Comparison of ENCODE assay signal across 8 cellular contexts in the genomic region with DNA sequence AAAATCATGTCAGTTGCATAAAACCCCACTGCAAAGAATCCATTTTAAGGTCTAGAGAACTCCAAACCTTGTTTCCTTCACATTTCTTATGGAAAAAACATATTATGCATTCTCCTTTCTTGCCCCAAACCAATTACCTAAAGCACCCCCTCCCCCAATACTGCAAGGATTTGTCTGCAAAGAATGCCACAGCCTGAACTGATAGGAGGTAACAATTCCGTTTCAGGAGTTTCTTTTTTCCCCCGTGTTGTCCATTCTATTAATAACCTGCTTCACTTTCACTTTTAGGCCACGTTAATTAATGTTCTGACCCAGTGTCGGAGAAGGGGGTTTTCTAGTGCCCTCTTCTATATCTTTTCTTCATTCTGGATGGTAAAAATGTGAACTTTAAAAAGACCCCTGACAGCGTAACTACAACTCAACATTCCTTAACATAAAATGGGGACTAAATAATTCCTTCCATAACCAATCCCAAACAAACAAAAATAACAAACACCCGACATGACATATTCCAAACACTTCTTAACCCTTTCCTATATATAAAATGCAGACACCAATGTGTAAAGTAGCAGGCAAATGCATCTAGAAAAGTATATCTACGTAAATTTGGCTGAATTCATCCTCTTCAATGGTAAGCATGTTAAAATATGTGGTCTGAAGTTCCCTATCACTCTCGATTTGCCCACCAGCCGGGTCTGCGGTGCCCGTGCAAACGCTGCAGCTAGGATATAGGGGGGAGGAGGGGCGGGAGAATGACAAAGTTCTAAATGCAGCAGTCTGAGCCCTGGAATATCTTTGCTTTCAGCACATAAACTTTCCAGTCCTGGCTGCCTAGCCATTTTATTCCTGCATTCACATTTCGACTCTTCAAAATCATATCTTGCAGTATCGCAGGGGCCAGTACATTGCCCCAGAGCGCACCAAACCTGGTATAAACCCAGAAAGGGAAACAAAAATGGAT. TPM values are rescaled to one million over a fixed set of nuclear protein-coding genes. Genes with fewer than 3 reads are reported as not detected.
DNase-seq lines count a peak whose midpoint lies in the region; ATAC-seq and TF ChIP-seq lines count a peak whose summit lies in the region.

No MANE protein-coding gene starts in this region.

- intact Hi-C loops in spleen (cut with DNase I; ENCODE audit: low total_unique reads) = no loop called here

- no peak overlapping the region for H4K91ac ChIP-seq in trophoblast cell (ENCODE audit: low read depth, low read length)

- H3K4ac ChIP-seq in trophoblast cell (ENCODE audit: low read depth, low read length) = no peak overlapping the region

- no peaks in the 10 kb centered on the region for H3K79me2 ChIP-seq in trophoblast cell (ENCODE audit: control insufficient read depth, insufficient read depth, low read length, poor library complexity)

- no peak for TF ChIP-seq CTCF in fibroblast of mammary gland (conservative IDR thresholded peaks at IDR 0.05; ENCODE audit: control insufficient read depth, insufficient read depth, low read depth, low read length)
- TF ChIP-seq CTCF in spleen (IDR thresholded peaks at IDR 0.05 in 8 of 11, conservative IDR thresholded peaks at IDR 0.05 in 3 of 11) = no peak

- no peak overlapping the region for H3K18ac ChIP-seq in trophoblast cell (ENCODE audit: low read length)

- no peak overlapping the region for H3K9ac ChIP-seq in trophoblast cell (ENCODE audit: low read length)

- no peak overlapping the region for H4K12ac ChIP-seq in trophoblast cell (ENCODE audit: low read depth, low read length)

- H2BK120ac ChIP-seq in trophoblast cell (ENCODE audit: insufficient read depth, low read length, poor library complexity) = no peak overlapping the region

- no peak for TF ChIP-seq POLR2A in spleen (IDR thresholded peaks at IDR 0.05)

- no peak overlapping the region for H3K23ac ChIP-seq in trophoblast cell (ENCODE audit: low read length)

- H3K4me1 ChIP-seq in spleen = peaks cover 23 to 94% (median 76%) of the 10 kb centered on the region in 6 donors
- peaks cover 17 to 23% of the 10 kb centered on the region in 2 experiments for H3K4me1 ChIP-seq in trophoblast cell (ENCODE audit: control insufficient read depth in 1 of 2, insufficient read depth in 2 of 2, low read length in 2 of 2)

- peak overlapping the region; percentile 68 for H3K4me3 ChIP-seq in fibroblast of mammary gland (ENCODE audit: control insufficient read depth, low read depth, low read length)
- H3K4me3 ChIP-seq in spleen = peak overlapping the region; percentile 2 to 70 (median 45)
- H3K4me3 ChIP-seq in trophoblast cell (ENCODE audit: low read depth, low read length) = no peak overlapping the region

- H2BK12ac ChIP-seq in trophoblast cell (ENCODE audit: low read length) = no peak overlapping the region

- no peak overlapping the region for H3K14ac ChIP-seq in trophoblast cell (ENCODE audit: low read length)

- peaks cover 29 to 100% (median 95%) of the 10 kb centered on the region in 7 donors for H3K27me3 ChIP-seq in spleen (replicated peaks in 1 of 7)
- H3K27me3 ChIP-seq in trophoblast cell (ENCODE audit: insufficient read depth, low read length) = peaks cover 71% of the 10 kb centered on the region

- H2AK5ac ChIP-seq in trophoblast cell (ENCODE audit: low read length) = no peak overlapping the region

- peak overlapping the region in 6 of 8 donors; percentile 70 to 90 (median 79) for H3K27ac ChIP-seq in spleen
- H3K27ac ChIP-seq in trophoblast cell (ENCODE audit: low read depth, low read length) = no peak overlapping the region

- H4K8ac ChIP-seq in trophoblast cell (ENCODE audit: low read depth, low read length) = no peak overlapping the region

- WGBS in spleen, 5 donors = 6 to 10% (median 8%) methylated on average over 16 of the region's 16 CpGs
- WGBS in trophoblast cell (ENCODE audit: extremely low coverage, insufficient coverage, insufficient read length) = 100% methylated on average over 1 of the region's 16 CpGs

- H3K9me3 ChIP-seq in spleen (peaks cover 0 to 41% (median 0%) of the 10 kb centered on the region in 8 donors), trophoblast cell (ENCODE audit: insufficient read depth, low read depth, low read length) (peaks cover 6% of the 10 kb centered on the region)

- no peak for ATAC-seq in GM18517 (IDR thresholded peaks at IDR 0.05; ENCODE audit: unreplicated experiment)

- no peaks in the 10 kb centered on the region for H3K79me1 ChIP-seq in trophoblast cell (ENCODE audit: low read length)

- no peak overlapping the region for H2AFZ ChIP-seq in trophoblast cell (ENCODE audit: insufficient read depth, low read length, poor library complexity)

- DNase-seq in NCI-H1092 treated with DMSO at 0.1 percent for 48 hours (lab: John Stamatoyannopoulos, UW) (peak; percentile 11), NCI-H1092 (lab: John Stamatoyannopoulos, UW) (no peak), OCI-M1 (lab: John Stamatoyannopoulos, UW) (peak; percentile 19), fibroblast of mammary gland (ENCODE audit: low read depth) (peak; percentile 6), spleen (no peak), trophoblast cell (no peak), GDM1 (lab: John Stamatoyannopoulos, UW) (no peak)

- H3K36me3 ChIP-seq in spleen = peaks cover 0 to 6% (median 0%) of the 10 kb centered on the region in 6 donors
- no peaks in the 10 kb centered on the region for H3K36me3 ChIP-seq in trophoblast cell (ENCODE audit: control insufficient read depth in 1 of 2, insufficient read depth in 2 of 2, low read length in 2 of 2)

- H3K4me2 ChIP-seq in trophoblast cell (ENCODE audit: low read length) = no peak overlapping the region

- no peak overlapping the region for H2BK5ac ChIP-seq in trophoblast cell (ENCODE audit: low read depth, low read length, poor library complexity)

RNA-seq across cellular contexts. Expression of a gene that starts 1.0 kb away (rescaled TPM):
- 10 to 100 TPM; 15.4 to 28.5 (median 21.2) TPM for total RNA-seq in spleen
- 10 to 100 TPM in 1 of 3 donors, 1 to 10 TPM in 2; 6.9 to 16.2 (median 8.7) TPM for polyA plus RNA-seq in spleen
- 0.04 and 0.05 TPM in 2 replicates for polyA plus RNA-seq in trophoblast cell (2013)

Comparison
In these comparisons a context has a peak if more than half of its experiments do, and no peak if none do; other contexts are left out.
1. DNase-seq: peak in NCI-H1092 treated with DMSO at 0.1 percent for 48 hours (single experiment), OCI-M1 (single experiment) and fibroblast of mammary gland (single experiment); none in NCI-H1092 (single experiment), spleen (single experiment), trophoblast cell (0 of 2) and GDM1 (single experiment).